Comparison of ENCODE assay signal across 1 cellular context in the genomic region with DNA sequence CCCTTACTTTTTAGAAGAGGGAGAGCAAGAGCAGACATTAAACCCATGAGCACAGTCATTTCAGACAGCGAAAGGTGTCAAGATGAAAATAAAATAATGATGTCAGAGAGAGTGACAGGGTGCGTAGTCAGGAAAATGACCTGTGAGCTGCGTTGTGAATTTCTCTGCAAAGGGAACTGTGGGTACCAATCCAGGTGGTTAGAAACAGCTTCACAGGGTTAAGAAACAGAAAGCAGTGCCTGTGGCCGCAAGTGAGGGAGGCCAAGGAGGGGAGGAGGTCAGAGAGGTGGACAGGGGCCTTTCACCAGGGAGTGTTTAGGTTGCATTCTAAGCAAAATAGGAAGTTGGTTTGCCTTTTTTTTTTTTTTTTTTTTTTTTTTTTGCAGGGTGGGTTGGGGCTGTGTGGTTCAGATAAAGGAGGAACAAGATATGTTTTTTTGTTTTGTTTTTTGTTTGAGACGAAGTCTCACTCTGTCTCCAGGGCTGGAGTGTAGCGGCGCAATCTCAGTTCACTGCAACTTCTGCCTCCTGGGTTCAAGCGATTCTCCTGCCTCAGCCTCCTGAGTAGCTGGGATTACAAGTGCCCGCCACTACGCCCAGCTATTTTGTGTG.
A peak's percentile ranks its signal among the peaks of the same experiment; 100 is the strongest.
TF ChIP-seq lines count a peak whose summit lies in the region.

No MANE protein-coding gene starts in this region.

TF ChIP-seq in GM12878, 131 proteins besides CTCF, POLR2A, EP300 and RAD21 (continues in another document):
- TF ChIP-seq, protein P1, sequence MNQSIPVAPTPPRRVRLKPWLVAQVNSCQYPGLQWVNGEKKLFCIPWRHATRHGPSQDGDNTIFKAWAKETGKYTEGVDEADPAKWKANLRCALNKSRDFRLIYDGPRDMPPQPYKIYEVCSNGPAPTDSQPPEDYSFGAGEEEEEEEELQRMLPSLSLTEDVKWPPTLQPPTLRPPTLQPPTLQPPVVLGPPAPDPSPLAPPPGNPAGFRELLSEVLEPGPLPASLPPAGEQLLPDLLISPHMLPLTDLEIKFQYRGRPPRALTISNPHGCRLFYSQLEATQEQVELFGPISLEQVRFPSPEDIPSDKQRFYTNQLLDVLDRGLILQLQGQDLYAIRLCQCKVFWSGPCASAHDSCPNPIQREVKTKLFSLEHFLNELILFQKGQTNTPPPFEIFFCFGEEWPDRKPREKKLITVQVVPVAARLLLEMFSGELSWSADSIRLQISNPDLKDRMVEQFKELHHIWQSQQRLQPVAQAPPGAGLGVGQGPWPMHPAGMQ (IDR thresholded peaks at IDR 0.05; ENCODE audit: borderline replicate concordance): no peak
- TF ChIP-seq NR2F1 (conservative IDR thresholded peaks at IDR 0.05): peak; percentile 85
- TF ChIP-seq MEF2B (IDR thresholded peaks at IDR 0.05; ENCODE audit: partially characterized antibody, poor library complexity, severe bottlenecking): peak; percentile 67
- 0 out of 2 replicates have a peak, but pooled peaks have one; percentile 5 for TF ChIP-seq LARP7 (IDR thresholded peaks at IDR 0.05)
- peak; percentile 55; the same call in 1 of the 2 replicates for TF ChIP-seq PAX5 (IDR thresholded peaks at IDR 0.05; ENCODE audit: borderline replicate concordance, low read depth, low read length)
- TF ChIP-seq, protein P2, sequence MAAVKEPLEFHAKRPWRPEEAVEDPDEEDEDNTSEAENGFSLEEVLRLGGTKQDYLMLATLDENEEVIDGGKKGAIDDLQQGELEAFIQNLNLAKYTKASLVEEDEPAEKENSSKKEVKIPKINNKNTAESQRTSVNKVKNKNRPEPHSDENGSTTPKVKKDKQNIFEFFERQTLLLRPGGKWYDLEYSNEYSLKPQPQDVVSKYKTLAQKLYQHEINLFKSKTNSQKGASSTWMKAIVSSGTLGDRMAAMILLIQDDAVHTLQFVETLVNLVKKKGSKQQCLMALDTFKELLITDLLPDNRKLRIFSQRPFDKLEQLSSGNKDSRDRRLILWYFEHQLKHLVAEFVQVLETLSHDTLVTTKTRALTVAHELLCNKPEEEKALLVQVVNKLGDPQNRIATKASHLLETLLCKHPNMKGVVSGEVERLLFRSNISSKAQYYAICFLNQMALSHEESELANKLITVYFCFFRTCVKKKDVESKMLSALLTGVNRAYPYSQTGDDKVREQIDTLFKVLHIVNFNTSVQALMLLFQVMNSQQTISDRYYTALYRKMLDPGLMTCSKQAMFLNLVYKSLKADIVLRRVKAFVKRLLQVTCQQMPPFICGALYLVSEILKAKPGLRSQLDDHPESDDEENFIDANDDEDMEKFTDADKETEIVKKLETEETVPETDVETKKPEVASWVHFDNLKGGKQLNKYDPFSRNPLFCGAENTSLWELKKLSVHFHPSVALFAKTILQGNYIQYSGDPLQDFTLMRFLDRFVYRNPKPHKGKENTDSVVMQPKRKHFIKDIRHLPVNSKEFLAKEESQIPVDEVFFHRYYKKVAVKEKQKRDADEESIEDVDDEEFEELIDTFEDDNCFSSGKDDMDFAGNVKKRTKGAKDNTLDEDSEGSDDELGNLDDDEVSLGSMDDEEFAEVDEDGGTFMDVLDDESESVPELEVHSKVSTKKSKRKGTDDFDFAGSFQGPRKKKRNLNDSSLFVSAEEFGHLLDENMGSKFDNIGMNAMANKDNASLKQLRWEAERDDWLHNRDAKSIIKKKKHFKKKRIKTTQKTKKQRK (IDR thresholded peaks at IDR 0.05; ENCODE audit: low read depth, low read length): no peak
- peak; percentile 95 for TF ChIP-seq NBN (IDR thresholded peaks at IDR 0.05)
- 0 out of 2 replicates have a peak, but pooled peaks have one; percentile 54 for TF ChIP-seq MEF2A (IDR thresholded peaks at IDR 0.05; ENCODE audit: insufficient read depth, low read depth, low read length)
- TF ChIP-seq SP1 (IDR thresholded peaks at IDR 0.05; ENCODE audit: low read depth, low read length): peak; percentile 13
- TF ChIP-seq BHLHE40 (IDR thresholded peaks at IDR 0.05; ENCODE audit: borderline replicate concordance in 1 of 2, low read depth in 2 of 2, low read length in 1 of 2): peak in 1 of 2 experiments; percentile 48; a peak in 2 of 4 replicates
- TF ChIP-seq, protein P3, sequence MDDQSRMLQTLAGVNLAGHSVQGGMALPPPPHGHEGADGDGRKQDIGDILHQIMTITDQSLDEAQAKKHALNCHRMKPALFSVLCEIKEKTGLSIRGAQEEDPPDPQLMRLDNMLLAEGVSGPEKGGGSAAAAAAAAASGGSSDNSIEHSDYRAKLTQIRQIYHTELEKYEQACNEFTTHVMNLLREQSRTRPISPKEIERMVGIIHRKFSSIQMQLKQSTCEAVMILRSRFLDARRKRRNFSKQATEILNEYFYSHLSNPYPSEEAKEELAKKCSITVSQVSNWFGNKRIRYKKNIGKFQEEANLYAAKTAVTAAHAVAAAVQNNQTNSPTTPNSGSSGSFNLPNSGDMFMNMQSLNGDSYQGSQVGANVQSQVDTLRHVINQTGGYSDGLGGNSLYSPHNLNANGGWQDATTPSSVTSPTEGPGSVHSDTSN (IDR thresholded peaks at IDR 0.05; ENCODE audit: insufficient replicate concordance, low read depth, low read length): peak; percentile 60
- TF ChIP-seq ATF7 (IDR thresholded peaks at IDR 0.05; ENCODE audit: low read depth): peak; percentile 95
- TF ChIP-seq FOXK2 (IDR thresholded peaks at IDR 0.05): no peak
- TF ChIP-seq IRF4 (IDR thresholded peaks at IDR 0.05; ENCODE audit: low read depth, low read length): peak; percentile 73
- TF ChIP-seq YY1 (IDR thresholded peaks at IDR 0.05; ENCODE audit: low read depth, low read length): 0 out of 2 replicates have a peak, but pooled peaks have one; percentile 32
- TF ChIP-seq, protein P4, sequence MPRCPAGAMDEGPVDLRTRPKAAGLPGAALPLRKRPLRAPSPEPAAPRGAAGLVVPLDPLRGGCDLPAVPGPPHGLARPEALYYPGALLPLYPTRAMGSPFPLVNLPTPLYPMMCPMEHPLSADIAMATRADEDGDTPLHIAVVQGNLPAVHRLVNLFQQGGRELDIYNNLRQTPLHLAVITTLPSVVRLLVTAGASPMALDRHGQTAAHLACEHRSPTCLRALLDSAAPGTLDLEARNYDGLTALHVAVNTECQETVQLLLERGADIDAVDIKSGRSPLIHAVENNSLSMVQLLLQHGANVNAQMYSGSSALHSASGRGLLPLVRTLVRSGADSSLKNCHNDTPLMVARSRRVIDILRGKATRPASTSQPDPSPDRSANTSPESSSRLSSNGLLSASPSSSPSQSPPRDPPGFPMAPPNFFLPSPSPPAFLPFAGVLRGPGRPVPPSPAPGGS (IDR thresholded peaks at IDR 0.05; ENCODE audit: borderline replicate concordance, insufficient read depth, low read depth, low read length, poor library complexity, severe bottlenecking): no peak
- peak; percentile 31; the same call in 1 of the 2 replicates for TF ChIP-seq PML (IDR thresholded peaks at IDR 0.05; ENCODE audit: low read length)
- peak; percentile 88 for TF ChIP-seq JUNB (IDR thresholded peaks at IDR 0.05)
- TF ChIP-seq SPI1 (IDR thresholded peaks at IDR 0.05; ENCODE audit: borderline replicate concordance, insufficient read depth, low read depth, low read length): peak; percentile 30; the same call in 1 of the 2 replicates
- TF ChIP-seq, protein P5, sequence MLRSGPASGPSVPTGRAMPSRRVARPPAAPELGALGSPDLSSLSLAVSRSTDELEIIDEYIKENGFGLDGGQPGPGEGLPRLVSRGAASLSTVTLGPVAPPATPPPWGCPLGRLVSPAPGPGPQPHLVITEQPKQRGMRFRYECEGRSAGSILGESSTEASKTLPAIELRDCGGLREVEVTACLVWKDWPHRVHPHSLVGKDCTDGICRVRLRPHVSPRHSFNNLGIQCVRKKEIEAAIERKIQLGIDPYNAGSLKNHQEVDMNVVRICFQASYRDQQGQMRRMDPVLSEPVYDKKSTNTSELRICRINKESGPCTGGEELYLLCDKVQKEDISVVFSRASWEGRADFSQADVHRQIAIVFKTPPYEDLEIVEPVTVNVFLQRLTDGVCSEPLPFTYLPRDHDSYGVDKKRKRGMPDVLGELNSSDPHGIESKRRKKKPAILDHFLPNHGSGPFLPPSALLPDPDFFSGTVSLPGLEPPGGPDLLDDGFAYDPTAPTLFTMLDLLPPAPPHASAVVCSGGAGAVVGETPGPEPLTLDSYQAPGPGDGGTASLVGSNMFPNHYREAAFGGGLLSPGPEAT (IDR thresholded peaks at IDR 0.05; ENCODE audit: low read depth): peak; percentile 77
- TF ChIP-seq BMI1 (IDR thresholded peaks at IDR 0.05; ENCODE audit: borderline replicate concordance): no peak
- peak; percentile 78 for TF ChIP-seq RUNX3 (IDR thresholded peaks at IDR 0.05; ENCODE audit: low read length)
- peak; percentile 43; the same call in 1 of the 2 replicates for TF ChIP-seq NFIC (IDR thresholded peaks at IDR 0.05; ENCODE audit: low read depth, low read length)
- TF ChIP-seq, protein P6, sequence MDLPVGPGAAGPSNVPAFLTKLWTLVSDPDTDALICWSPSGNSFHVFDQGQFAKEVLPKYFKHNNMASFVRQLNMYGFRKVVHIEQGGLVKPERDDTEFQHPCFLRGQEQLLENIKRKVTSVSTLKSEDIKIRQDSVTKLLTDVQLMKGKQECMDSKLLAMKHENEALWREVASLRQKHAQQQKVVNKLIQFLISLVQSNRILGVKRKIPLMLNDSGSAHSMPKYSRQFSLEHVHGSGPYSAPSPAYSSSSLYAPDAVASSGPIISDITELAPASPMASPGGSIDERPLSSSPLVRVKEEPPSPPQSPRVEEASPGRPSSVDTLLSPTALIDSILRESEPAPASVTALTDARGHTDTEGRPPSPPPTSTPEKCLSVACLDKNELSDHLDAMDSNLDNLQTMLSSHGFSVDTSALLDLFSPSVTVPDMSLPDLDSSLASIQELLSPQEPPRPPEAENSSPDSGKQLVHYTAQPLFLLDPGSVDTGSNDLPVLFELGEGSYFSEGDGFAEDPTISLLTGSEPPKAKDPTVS (IDR thresholded peaks at IDR 0.05; ENCODE audit: low read depth, low read length): no peak
- TF ChIP-seq, protein P7, sequence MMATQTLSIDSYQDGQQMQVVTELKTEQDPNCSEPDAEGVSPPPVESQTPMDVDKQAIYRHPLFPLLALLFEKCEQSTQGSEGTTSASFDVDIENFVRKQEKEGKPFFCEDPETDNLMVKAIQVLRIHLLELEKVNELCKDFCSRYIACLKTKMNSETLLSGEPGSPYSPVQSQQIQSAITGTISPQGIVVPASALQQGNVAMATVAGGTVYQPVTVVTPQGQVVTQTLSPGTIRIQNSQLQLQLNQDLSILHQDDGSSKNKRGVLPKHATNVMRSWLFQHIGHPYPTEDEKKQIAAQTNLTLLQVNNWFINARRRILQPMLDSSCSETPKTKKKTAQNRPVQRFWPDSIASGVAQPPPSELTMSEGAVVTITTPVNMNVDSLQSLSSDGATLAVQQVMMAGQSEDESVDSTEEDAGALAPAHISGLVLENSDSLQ (IDR thresholded peaks at IDR 0.05): peak; percentile 94
- no peak for TF ChIP-seq MYC (IDR thresholded peaks at IDR 0.05; ENCODE audit: insufficient read depth, insufficient read length, insufficient replicate concordance, low read length, severe bottlenecking)
- TF ChIP-seq POLR2AphosphoS5 (IDR thresholded peaks at IDR 0.05; ENCODE audit: low read length): no peak; the same call in 1 of the 2 replicates
- peak; percentile 78 for TF ChIP-seq EED (IDR thresholded peaks at IDR 0.05; ENCODE audit: low read depth)
- TF ChIP-seq RAD51 (IDR thresholded peaks at IDR 0.05): no peak
- no peak for TF ChIP-seq SMARCA5 (IDR thresholded peaks at IDR 0.05)
- no peak for TF ChIP-seq BRCA1 (IDR thresholded peaks at IDR 0.05; ENCODE audit: low read depth, low read length)
- TF ChIP-seq RCOR1 (conservative IDR thresholded peaks at IDR 0.05; ENCODE audit: low read depth, low read length): no peak
- TF ChIP-seq, protein P8, sequence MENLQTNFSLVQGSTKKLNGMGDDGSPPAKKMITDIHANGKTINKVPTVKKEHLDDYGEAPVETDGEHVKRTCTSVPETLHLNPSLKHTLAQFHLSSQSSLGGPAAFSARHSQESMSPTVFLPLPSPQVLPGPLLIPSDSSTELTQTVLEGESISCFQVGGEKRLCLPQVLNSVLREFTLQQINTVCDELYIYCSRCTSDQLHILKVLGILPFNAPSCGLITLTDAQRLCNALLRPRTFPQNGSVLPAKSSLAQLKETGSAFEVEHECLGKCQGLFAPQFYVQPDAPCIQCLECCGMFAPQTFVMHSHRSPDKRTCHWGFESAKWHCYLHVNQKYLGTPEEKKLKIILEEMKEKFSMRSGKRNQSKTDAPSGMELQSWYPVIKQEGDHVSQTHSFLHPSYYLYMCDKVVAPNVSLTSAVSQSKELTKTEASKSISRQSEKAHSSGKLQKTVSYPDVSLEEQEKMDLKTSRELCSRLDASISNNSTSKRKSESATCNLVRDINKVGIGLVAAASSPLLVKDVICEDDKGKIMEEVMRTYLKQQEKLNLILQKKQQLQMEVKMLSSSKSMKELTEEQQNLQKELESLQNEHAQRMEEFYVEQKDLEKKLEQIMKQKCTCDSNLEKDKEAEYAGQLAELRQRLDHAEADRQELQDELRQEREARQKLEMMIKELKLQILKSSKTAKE (IDR thresholded peaks at IDR 0.05; ENCODE audit: low read depth, poor library complexity, severe bottlenecking): peak; percentile 54
- TF ChIP-seq IKZF1 (conservative IDR thresholded peaks at IDR 0.05): peak; percentile 72
- TF ChIP-seq NR2C1 (IDR thresholded peaks at IDR 0.05): 0 out of 2 replicates have a peak, but pooled peaks have one; percentile 25
- TF ChIP-seq POU2F2 (IDR thresholded peaks at IDR 0.05; ENCODE audit: borderline replicate concordance, low read depth, low read length): peak; percentile 27; the same call in 1 of the 3 replicates
- TF ChIP-seq HDAC6 (IDR thresholded peaks at IDR 0.05; ENCODE audit: unreplicated experiment): no peak
- TF ChIP-seq RELA (IDR thresholded peaks at IDR 0.05; ENCODE audit: borderline replicate concordance, partially characterized antibody): no peak
- TF ChIP-seq FOS (IDR thresholded peaks at IDR 0.05; ENCODE audit: borderline replicate concordance, extremely low read depth, insufficient read length): no peak
- peak; percentile 97 for TF ChIP-seq ZNF384 (IDR thresholded peaks at IDR 0.05; ENCODE audit: borderline replicate concordance, low read depth, low read length)
- peak; percentile 77 for TF ChIP-seq MTA2 (IDR thresholded peaks at IDR 0.05; ENCODE audit: low read depth)
- TF ChIP-seq FOXM1 (IDR thresholded peaks at IDR 0.05; ENCODE audit: low read depth, low read length): no peak; the same call in 1 of the 2 replicates
